8 cellular contexts compared by ENCODE assay signal in genomic region chr2:102356381-102356712, GRCh38. TPM values are rescaled to one million over a fixed set of nuclear protein-coding genes. Genes with fewer than 3 reads are reported as not detected.
DNase-seq lines count a peak whose midpoint lies in the region; ATAC-seq and TF ChIP-seq lines count a peak whose summit lies in the region.

No MANE protein-coding gene starts in this region.

- H3K4ac ChIP-seq in trophoblast cell (ENCODE audit: low read depth, low read length), result no peak overlapping the region

- no peaks in the 10 kb centered on the region for H3K4me1 Mint-ChIP-seq in endothelial cell (ENCODE audit: unreplicated experiment)

- H3K4me2 ChIP-seq in trophoblast cell (ENCODE audit: low read length), result peak overlapping the region; percentile 82

- peak overlapping the region; percentile 83 for H3K4me3 Mint-ChIP-seq in endothelial cell (ENCODE audit: unreplicated experiment)

- H2BK120ac ChIP-seq in trophoblast cell (ENCODE audit: insufficient read depth, low read length, poor library complexity), result no peak overlapping the region

- H3K36me3 ChIP-seq in HUES6 (ENCODE audit: control insufficient read depth, insufficient read depth, low read length) (no peaks in the 10 kb centered on the region), trophoblast cell (ENCODE audit: control insufficient read depth in 1 of 2, insufficient read depth in 2 of 2, low read length in 2 of 2) (no peaks in the 10 kb centered on the region)

- no peak overlapping the region for H3K27ac ChIP-seq in HUES6 (ENCODE audit: low read depth, low read length)
- no peak overlapping the region for H3K27ac ChIP-seq in trophoblast cell (ENCODE audit: low read depth, low read length)

- H4K12ac ChIP-seq in trophoblast cell (ENCODE audit: low read depth, low read length), result no peak overlapping the region

- peaks cover 2% of the 10 kb centered on the region for H3K79me2 ChIP-seq in trophoblast cell (ENCODE audit: control insufficient read depth, insufficient read depth, low read length, poor library complexity)

- H3K79me1 ChIP-seq in trophoblast cell (ENCODE audit: low read length), result peaks cover 3% of the 10 kb centered on the region

- H3K18ac ChIP-seq in trophoblast cell (ENCODE audit: low read length), result no peak overlapping the region

- no peak overlapping the region for H3K27ac Mint-ChIP-seq in endothelial cell (ENCODE audit: unreplicated experiment)

- no peak overlapping the region for H4K91ac ChIP-seq in trophoblast cell (ENCODE audit: low read depth, low read length)

- H2AK5ac ChIP-seq in trophoblast cell (ENCODE audit: low read length), result no peak overlapping the region

- H3K27me3 Mint-ChIP-seq in endothelial cell (ENCODE audit: unreplicated experiment), result no peaks in the 10 kb centered on the region

- H3K4me3 ChIP-seq in HUES6 (ENCODE audit: low read depth, low read length) (peak overlapping the region; percentile 84), trophoblast cell (ENCODE audit: low read depth, low read length) (no peak overlapping the region)

- DNase-seq in endothelial cell (ENCODE audit: low spot score) (no peak), trophoblast cell (no peak), NCI-H1694 treated with DMSO at 0.1 percent for 48 hours (lab: John Stamatoyannopoulos, UW) (no peak), SIG-M5 (lab: John Stamatoyannopoulos, UW) (no peak), OCI-M1 (lab: John Stamatoyannopoulos, UW) (no peak)

- no peak overlapping the region for H3K23ac ChIP-seq in trophoblast cell (ENCODE audit: low read length)

- WGBS in trophoblast cell (ENCODE audit: extremely low coverage, insufficient coverage, insufficient read length), result no CpG with 5 or more reads among the region's 7 CpGs

- no peak overlapping the region for H2BK12ac ChIP-seq in trophoblast cell (ENCODE audit: low read length)

- H2AFZ ChIP-seq in trophoblast cell (ENCODE audit: insufficient read depth, low read length, poor library complexity), result peak overlapping the region; percentile 45

- no peaks in the 10 kb centered on the region for H3K36me3 Mint-ChIP-seq in endothelial cell (ENCODE audit: low read depth, unreplicated experiment)

- H3K9ac ChIP-seq in HUES6 (ENCODE audit: low read length) (no peak overlapping the region), trophoblast cell (ENCODE audit: low read length) (no peak overlapping the region)

- no peaks in the 10 kb centered on the region for H3K4me1 ChIP-seq in HUES6 (ENCODE audit: control insufficient read depth, insufficient read depth, low read length)
- peaks cover 0 to 5% of the 10 kb centered on the region in 2 experiments for H3K4me1 ChIP-seq in trophoblast cell (ENCODE audit: control insufficient read depth in 1 of 2, insufficient read depth in 2 of 2, low read length in 2 of 2)

- H3K27me3 ChIP-seq in HUES6 (ENCODE audit: control insufficient read depth, insufficient read depth, low read length) (peaks cover 27% of the 10 kb centered on the region), trophoblast cell (ENCODE audit: insufficient read depth, low read length) (peaks cover 7% of the 10 kb centered on the region)

- peak; percentile 4 for ATAC-seq in GM18520 (IDR thresholded peaks at IDR 0.05; ENCODE audit: unreplicated experiment)
- ATAC-seq in HG03139 (IDR thresholded peaks at IDR 0.05; ENCODE audit: unreplicated experiment), result no peak

- H4K8ac ChIP-seq in trophoblast cell (ENCODE audit: low read depth, low read length), result no peak overlapping the region

- no peaks in the 10 kb centered on the region for H3K9me3 Mint-ChIP-seq in endothelial cell (ENCODE audit: unreplicated experiment)

- H2BK5ac ChIP-seq in trophoblast cell (ENCODE audit: low read depth, low read length, poor library complexity), result no peak overlapping the region

- H3K14ac ChIP-seq in trophoblast cell (ENCODE audit: low read length), result no peak overlapping the region

- H3K9me3 ChIP-seq in HUES6 (ENCODE audit: control insufficient read depth, insufficient read depth, low read depth, low read length) (no peaks in the 10 kb centered on the region), trophoblast cell (ENCODE audit: insufficient read depth, low read depth, low read length) (no peaks in the 10 kb centered on the region)

- no peak for TF ChIP-seq CTCF in endothelial cell (IDR thresholded peaks at IDR 0.05; ENCODE audit: unreplicated experiment)

RNA-seq across cellular contexts. Expression of gene IL18R1, which starts 0.8 kb away (rescaled TPM):
- total RNA-seq in endothelial cell (ENCODE audit: unreplicated experiment), result 0.51 TPM
- 0.08 and 0.10 TPM in 2 replicates for polyA plus RNA-seq in trophoblast cell (2013)

RNA-seq across cellular contexts. Expression of gene IL1RL1, which starts 45.0 kb away (rescaled TPM):
- 0.10 TPM for total RNA-seq in endothelial cell (ENCODE audit: unreplicated experiment)
- polyA plus RNA-seq in trophoblast cell (2013), result not detected in 2 replicates
